ENCODE assay signal across 1 cellular context in genomic region chr6:35691027-35691824, GRCh38.
TF ChIP-seq lines count a peak whose summit lies in the region.

No MANE protein-coding gene starts in this region.

TF ChIP-seq in liver, 16 proteins besides CTCF, POLR2A, EP300 and RAD21 (continued from another document):
- TF ChIP-seq HNF4G (IDR thresholded peaks at IDR 0.05), result no peak
- peak in 1 of 2 donors; percentile 25 for TF ChIP-seq JUND (IDR thresholded peaks at IDR 0.05)
- TF ChIP-seq TAF1 (conservative IDR thresholded peaks at IDR 0.05), result no peak
- peak; percentile 15 for TF ChIP-seq FOXA2 (IDR thresholded peaks at IDR 0.05)
- TF ChIP-seq RXRA (IDR thresholded peaks at IDR 0.05), result peak; percentile 32 to 44
- TF ChIP-seq MAX (IDR thresholded peaks at IDR 0.05), result peak; percentile 37
- peak; percentile 46 for TF ChIP-seq YY1 (IDR thresholded peaks at IDR 0.05)
- TF ChIP-seq NR2F2 (IDR thresholded peaks at IDR 0.05), result no peak
- TF ChIP-seq SP1 (IDR thresholded peaks at IDR 0.05), result peak; percentile 76
TF ChIP-seq in liver: peak in this region for 8.
